Comparison of ENCODE assay signal across 21 cellular contexts in genomic region chr6:11773013-11773412, GRCh38. TPM values are rescaled to one million over a fixed set of nuclear protein-coding genes. Genes with fewer than 3 reads are reported as not detected.
DNase-seq lines count a peak whose midpoint lies in the region; ATAC-seq and TF ChIP-seq lines count a peak whose summit lies in the region.
"Had no signal": no experiment of that assay in that cellular context is flagged by ENCODE, and none has a peak within 500 bp of the region (broad histone marks: within the 10 kb centered on the region; RNA-seq: fewer than 3 reads in every experiment).

No MANE protein-coding gene starts in this region.

- RAD21 ChIA-PET in HCT116 (lab: Charles Lee; ENCODE audit: low non-redundant PET in 1 of 2, low total read pairs in 2 of 2, uncharacterized antibody in 2 of 2, unreplicated experiment in 2 of 2) = no interaction called here

- H3K36me3 ChIP-seq in HCT116 (ENCODE audit: control insufficient read depth in 1 of 2, insufficient read depth in 2 of 2, low read length in 2 of 2) = no peaks in the 10 kb centered on the region
- no peaks in the 10 kb centered on the region for H3K36me3 ChIP-seq in SJSA1
- H3K36me3 ChIP-seq in suprapubic skin = no peaks in the 10 kb centered on the region
- H3K36me3 ChIP-seq: HAP-1, heart left ventricle, lower lobe of right lung had no signal

- H4K20me1 ChIP-seq in HCT116 (ENCODE audit: insufficient read depth) = no peaks in the 10 kb centered on the region

- no peaks in the 10 kb centered on the region for H3K9me2 ChIP-seq in HCT116 (ENCODE audit: insufficient read depth)

- no peak for TF ChIP-seq EP300 in suprapubic skin (IDR thresholded peaks at IDR 0.05)

- TF ChIP-seq POLR2A in HCT116 (IDR thresholded peaks at IDR 0.05; ENCODE audit: borderline replicate concordance, extremely low read depth, insufficient read depth, insufficient read length) (no peak), suprapubic skin (IDR thresholded peaks at IDR 0.05) (no peak)

- WGBS in suprapubic skin = 85% methylated on average over 4 of the region's 5 CpGs

- H3K4me3 ChIP-seq in HCT116 (replicated peaks in 1 of 2; ENCODE audit: low read depth in 1 of 2, low read length in 2 of 2) = 0 out of 4 replicates have a peak overlapping the region, but pooled peaks of 1 of the 2 experiments have one; percentile 26
- H3K4me3 ChIP-seq in SJSA1 = no peak overlapping the region
- H3K4me3 ChIP-seq in suprapubic skin = no peak overlapping the region
- H3K4me3 ChIP-seq: HAP-1, heart left ventricle, lower lobe of right lung had no signal

- CTCF ChIA-PET in HCT116 (lab: Charles Lee) = no interaction called here

- TF ChIP-seq CTCF in HCT116 (IDR thresholded peaks at IDR 0.05 in 2 of 3, conservative IDR thresholded peaks at IDR 0.05 in 1 of 3; ENCODE audit: borderline replicate concordance in 1 of 3, insufficient read depth in 1 of 3, low read depth in 2 of 3, low read length in 2 of 3) (no peak), foreskin keratinocyte (conservative IDR thresholded peaks at IDR 0.05) (no peak), suprapubic skin (IDR thresholded peaks at IDR 0.05) (no peak)

- intact Hi-C loops in HCT116 (cut with micrococcal nuclease) = no loop called here

- no peak overlapping the region for H3K9ac ChIP-seq in HCT116 (ENCODE audit: low read length)

- DNase-seq in HCT116 (ENCODE audit: low read depth, low spot score) (no peak), SJSA1 (ENCODE audit: low read depth in 1 of 2, low spot score in 2 of 2) (no peak), foreskin keratinocyte (peak in 1 of 2 donors; percentile 62), suprapubic skin (ENCODE audit: low spot score in 2 of 2) (no peak), DMS114 treated with DMSO at 0.1 percent for 48 hours (lab: John Stamatoyannopoulos, UW; ENCODE audit: unreplicated experiment) (no peak)
- DNase-seq in activated T-cell treated with anti-CD3 and anti-CD28 coated beads, Interleukin-2, amount 50 U/mL, for 48 hours = no peak
- DNase-seq: activated CD8-positive, alpha-beta memory T cell treated with anti-CD3 and anti-CD28 coated beads, Interleukin-2, amount 10 ng/mL, durations not matched to agents 7 days and 5 days; endodermal cell; immature natural killer cell; lower lobe of right lung; naive B cell; NCI-H1436; NCI-H2171; NCI-H69; occipital lobe; Right ventricle myocardium superior; T-helper 1 cell had no signal

- BruUV-seq in HCT116 (replicated peaks; lab: Mats Ljungman, UMichigan) = no TSS peak

- H3K4me2 ChIP-seq in HCT116 (ENCODE audit: low read length) = peak overlapping the region; percentile 73

- H3K27me3 ChIP-seq in HCT116 (ENCODE audit: insufficient read depth, low read length) (no peaks in the 10 kb centered on the region), SJSA1 (replicated peaks) (no peaks in the 10 kb centered on the region), foreskin keratinocyte (no peaks in the 10 kb centered on the region), suprapubic skin (no peaks in the 10 kb centered on the region)
- H3K27me3 ChIP-seq: heart left ventricle had no signal

- H3K79me2 ChIP-seq in HCT116 (ENCODE audit: insufficient read depth, low read length) = no peaks in the 10 kb centered on the region

- TF ChIP-seq RAD21 in HCT116 (IDR thresholded peaks at IDR 0.05; ENCODE audit: low read depth) = no peak

- no peak; the same call in 1 of the 2 replicates for ATAC-seq in HCT116
- ATAC-seq in foreskin keratinocyte = no peak
- no peak for ATAC-seq in activated CD4-positive, CD25-positive, alpha-beta regulatory T cell treated with anti-CD3 and anti-CD28 coated beads, Interleukin-2, amount 50 U/mL, for 24 hours
- ATAC-seq: activated CD8-positive, alpha-beta memory T cell treated with anti-CD3 and anti-CD28 coated beads, Interleukin-2, amount 10 ng/mL, durations not matched to agents 7 days and 5 days; heart left ventricle; lower lobe of right lung; right cardiac atrium had no signal

- peaks cover 27 to 46% of the 10 kb centered on the region in 2 experiments for H3K4me1 ChIP-seq in HCT116 (ENCODE audit: control insufficient read depth in 1 of 2, insufficient read depth in 2 of 2, low read length in 2 of 2)
- peaks cover 46% of the 10 kb centered on the region for H3K4me1 ChIP-seq in SJSA1 (replicated peaks)
- peaks cover 35% of the 10 kb centered on the region for H3K4me1 ChIP-seq in foreskin keratinocyte
- peaks cover 52% of the 10 kb centered on the region for H3K4me1 ChIP-seq in suprapubic skin
- H3K4me1 ChIP-seq: HAP-1 had no signal

- peak overlapping the region; percentile 66 for H2AFZ ChIP-seq in HCT116 (ENCODE audit: low read depth, low read length, poor library complexity, severe bottlenecking)

- H3K27ac ChIP-seq in HCT116 (ENCODE audit: low read depth, low read length) (no peak overlapping the region), SJSA1 (peak overlapping the region; percentile 88), foreskin keratinocyte (peak overlapping the region; percentile 97), suprapubic skin (peak overlapping the region; percentile 91)
- H3K27ac ChIP-seq: lower lobe of right lung had no signal

- no peaks in the 10 kb centered on the region for H3K9me3 ChIP-seq in HCT116 (ENCODE audit: control insufficient read depth in 1 of 2, insufficient read depth in 1 of 2, low read depth in 1 of 2, low read length in 2 of 2)
- no peaks in the 10 kb centered on the region for H3K9me3 ChIP-seq in SJSA1 (replicated peaks)
- no peaks in the 10 kb centered on the region for H3K9me3 ChIP-seq in suprapubic skin
- H3K9me3 ChIP-seq: HAP-1, heart left ventricle, lower lobe of right lung had no signal

- POLR2A ChIA-PET in HCT116 (lab: Charles Lee) = no interaction called here

TF ChIP-seq in HCT116, 20 proteins besides CTCF, POLR2A, EP300 and RAD21:
- no peak for TF ChIP-seq CBX3 (IDR thresholded peaks at IDR 0.05; ENCODE audit: low read depth)
- no peak for TF ChIP-seq EZH2phosphoT487 (IDR thresholded peaks at IDR 0.05; ENCODE audit: borderline replicate concordance)
- no peak for TF ChIP-seq FOSL1 (IDR thresholded peaks at IDR 0.05; ENCODE audit: low read depth)
- no peak for TF ChIP-seq ELF1 (IDR thresholded peaks at IDR 0.05; ENCODE audit: borderline replicate concordance, low read depth)
- TF ChIP-seq YY1 (IDR thresholded peaks at IDR 0.05; ENCODE audit: extremely low read depth, insufficient replicate concordance, low read depth, low read length) = no peak
- no peak for TF ChIP-seq POLR2AphosphoS5 (IDR thresholded peaks at IDR 0.05; ENCODE audit: low read depth, low read length)
- no peak for TF ChIP-seq REST (IDR thresholded peaks at IDR 0.05; ENCODE audit: low read depth)
- no peak for TF ChIP-seq ATF3 (IDR thresholded peaks at IDR 0.05)
- TF ChIP-seq, protein P1, sequence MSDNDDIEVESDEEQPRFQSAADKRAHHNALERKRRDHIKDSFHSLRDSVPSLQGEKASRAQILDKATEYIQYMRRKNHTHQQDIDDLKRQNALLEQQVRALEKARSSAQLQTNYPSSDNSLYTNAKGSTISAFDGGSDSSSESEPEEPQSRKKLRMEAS (IDR thresholded peaks at IDR 0.05) = no peak
- no peak for TF ChIP-seq SIN3A (IDR thresholded peaks at IDR 0.05; ENCODE audit: low read depth)
- no peak for TF ChIP-seq TCF7L2 (IDR thresholded peaks at IDR 0.05; ENCODE audit: borderline replicate concordance, extremely low read depth, insufficient read depth, insufficient read length)

RNA-seq across cellular contexts. Expression of gene ADTRP, which starts 5.6 kb away (rescaled TPM):
- total RNA-seq in HCT116 (2021; ENCODE audit: unreplicated experiment) (0.86 TPM), foreskin keratinocyte (3.1 and 5.5 TPM in 2 replicates), suprapubic skin (10 to 100 TPM; 19.6 to 39.5 (median 26.2) TPM)
- 0.55 and 0.83 TPM in 2 replicates for polyA plus RNA-seq in HCT116 (2012)
- 0.58 TPM in 1 of 2 replicates, not detected in the other for total RNA-seq in SJSA1 (2014; rRNA removed; shearing (Covaris generic))
- polyA plus RNA-seq in foreskin keratinocyte = 3.0 and 4.3 TPM in 2 replicates
- total RNA-seq: Right ventricle myocardium superior had no signal
- polyA plus RNA-seq: immature natural killer cell had no signal
